23 cellular contexts compared by ENCODE assay signal in genomic region chr2:213559053-213559452, GRCh38.
"Had no signal": no experiment of that assay in that cellular context is flagged by ENCODE, and none has a peak within 500 bp of the region (broad histone marks: within the 10 kb centered on the region; RNA-seq: fewer than 3 reads in every experiment).

No MANE protein-coding gene starts in this region.

- H3K36me3 ChIP-seq: left ventricle myocardium inferior, ovary, right atrium auricular region, stomach, thyroid gland, transverse colon, upper lobe of left lung had no signal

- ATAC-seq: natural killer cell; sciatic nerve; stimulated activated naive B cell treated with anti-CD40 and anti-IgM and Interleukin-4, amounts not matched to agents 10 μg/mL and 1 μg/mL and 100 μg/mL, for 72 hours; stimulated activated naive CD8-positive, alpha-beta T cell treated with anti-CD3 and anti-CD28 coated beads, Interleukin-15, Interleukin-2, amounts not matched to agents 100 U/mL and 50 U/mL, for 24 hours had no signal

- H3K27me3 ChIP-seq: hepatocyte, ovary, right atrium auricular region, stomach, testis, thyroid gland, transverse colon, upper lobe of left lung had no signal

- H3K4me3 ChIP-seq: hepatocyte, left ventricle myocardium inferior, lung, ovary, right atrium auricular region, skin epidermis, stomach, testis, thyroid gland, transverse colon, upper lobe of left lung had no signal

- H3K79me2 ChIP-seq: hepatocyte had no signal

- DNase-seq: islet precursor cell; left ventricle myocardium inferior; mesendoderm; naive B cell; natural killer cell; nephron progenitor cell; ovary; stimulated activated CD4-positive, alpha-beta T cell treated with anti-CD3 and anti-CD28 coated beads, Interleukin-12 subunit alpha, Interleukin-12 subunit beta, amount 100 ng/mL, for 4 hours; stimulated activated CD4-positive, alpha-beta T cell treated with anti-CD3 and anti-CD28 coated beads, Interleukin-15, amount 100 ng/mL, for 24 hours; stimulated activated CD4-positive, alpha-beta T cell treated with anti-CD3 and anti-CD28 coated beads, Interleukin-2, amount 100 ng/mL, for 24 hours; stimulated activated CD4-positive, alpha-beta T cell treated with anti-CD3 and anti-CD28 coated beads, Interleukin-4, amount 100 ng/mL, for 1 hour; stimulated activated naive B cell treated with anti-CD40 and anti-IgM and Interleukin-4, amounts not matched to agents 10 μg/mL and 1 μg/mL and 100 μg/mL, for 72 hours; stimulated activated naive CD8-positive, alpha-beta T cell treated with anti-CD3 and anti-CD28 coated beads, Interleukin-15, Interleukin-2, amounts not matched to agents 100 U/mL and 50 U/mL, for 24 hours; stomach; testis; thyroid gland; transverse colon; upper lobe of left lung had no signal

- H2AFZ ChIP-seq: hepatocyte had no signal

- H3K4me1 ChIP-seq: left ventricle myocardium inferior, right atrium auricular region, stomach, testis, thyroid gland, transverse colon, upper lobe of left lung had no signal

- H3K9me3 ChIP-seq: ovary, testis, thyroid gland, transverse colon had no signal

- H3K27ac ChIP-seq: hepatocyte, left ventricle myocardium inferior, ovary, right atrium auricular region, skin epidermis, stomach, testis, thyroid gland, transverse colon, upper lobe of left lung had no signal

- H3K4me2 ChIP-seq: hepatocyte had no signal
